ENCODE assay signal across 17 cellular contexts in the genomic region with DNA sequence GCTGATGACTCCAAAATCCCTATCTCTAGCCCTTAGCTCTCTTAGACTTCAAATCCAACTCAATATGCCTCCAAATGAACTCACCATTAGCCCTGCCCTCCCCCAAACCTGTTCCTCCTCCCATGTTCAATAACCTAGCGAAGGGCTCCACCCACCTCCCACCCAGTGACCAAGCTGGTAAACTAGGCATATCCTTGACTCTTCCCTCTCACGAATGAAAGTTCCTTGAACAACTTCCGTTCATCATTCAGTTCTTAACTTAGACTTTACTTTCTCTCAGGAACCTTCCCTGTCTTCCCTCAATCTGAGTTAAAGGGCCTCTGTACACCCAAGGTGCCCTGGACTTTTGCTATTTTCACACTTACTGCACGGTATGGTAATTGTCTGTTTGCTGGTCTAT. TPM values are rescaled to one million over a fixed set of nuclear protein-coding genes. Genes with fewer than 3 reads are reported as not detected.
DNase-seq lines count a peak whose midpoint lies in the region; ATAC-seq, FAIRE-seq and TF ChIP-seq lines count a peak whose summit lies in the region.
"Had no signal": no experiment of that assay in that cellular context is flagged by ENCODE, and none has a peak within 500 bp of the region (broad histone marks: within the 10 kb centered on the region; RNA-seq: fewer than 3 reads in every experiment).

No MANE protein-coding gene starts in this region.

- H3K79me2 ChIP-seq in Loucy (ENCODE audit: insufficient read depth, low read length), result peaks cover 22% of the 10 kb centered on the region

- H3K9me3 Mint-ChIP-seq in CD4-positive, alpha-beta T cell, result no peaks in the 10 kb centered on the region
- no peaks in the 10 kb centered on the region for H3K9me3 Mint-ChIP-seq in chondrocyte (ENCODE audit: low read depth)
- H3K9me3 Mint-ChIP-seq: activated T-helper 2 cell treated with anti-CD3 and anti-CD28 coated beads, Interferon-gamma antibody, Interleukin-2, Interleukin-4, amounts not matched to agents 10 μg/mL and 5 μg/mL and 100 μg/mL, durations not matched to agents 14 hours and 24 hours and 36 hours; stimulated activated naive B cell treated with anti-CD40 and anti-IgM and Interleukin-4, amounts not matched to agents 10 μg/mL and 1 μg/mL and 100 μg/mL, for 72 hours had no signal

- H3K4me1 Mint-ChIP-seq in CD4-positive, alpha-beta T cell (ENCODE audit: low read depth), result peaks cover 50% of the 10 kb centered on the region
- peaks cover 43% of the 10 kb centered on the region for H3K4me1 Mint-ChIP-seq in chondrocyte (ENCODE audit: low read depth)

- H3F3A ChIP-seq in Loucy (ENCODE audit: low read depth), result peaks cover 16% of the 10 kb centered on the region

- H3K9ac ChIP-seq in Loucy (ENCODE audit: low read depth, low read length, poor library complexity, severe bottlenecking), result no peak overlapping the region

- H3K36me3 ChIP-seq in Loucy (ENCODE audit: insufficient read depth, low read length), result no peaks in the 10 kb centered on the region
- H3K36me3 ChIP-seq: left lung, tibial nerve had no signal

- peak overlapping the region; percentile 97 for H3K4me3 Mint-ChIP-seq in CD4-positive, alpha-beta T cell
- H3K4me3 Mint-ChIP-seq in chondrocyte (ENCODE audit: unreplicated experiment), result no peak overlapping the region
- H3K4me3 Mint-ChIP-seq: stimulated activated naive B cell treated with anti-CD40 and anti-IgM and Interleukin-4, amounts not matched to agents 10 μg/mL and 1 μg/mL and 100 μg/mL, for 72 hours had no signal

- TF ChIP-seq POLR2A in A549 (IDR thresholded peaks at IDR 0.05; ENCODE audit: low read length), result no peak

- H3K27ac ChIP-seq in A549, result no peak overlapping the region
- H3K27ac ChIP-seq in CD4-positive, alpha-beta T cell (ENCODE audit: low read depth, low read length), result no peak overlapping the region

- ATAC-seq in A549 (no peak), GM21390 (IDR thresholded peaks at IDR 0.05; ENCODE audit: unreplicated experiment) (no peak), HG02973 (IDR thresholded peaks at IDR 0.05; ENCODE audit: unreplicated experiment) (no peak), HG03354 (IDR thresholded peaks at IDR 0.05; ENCODE audit: poor library complexity, severe bottlenecking, unreplicated experiment) (no peak)
- no peak for ATAC-seq in CD4-positive, alpha-beta T cell (ENCODE audit: poor library complexity)
- ATAC-seq: left lung; stimulated activated naive B cell treated with anti-CD40 and anti-IgM and Interleukin-4, amounts not matched to agents 10 μg/mL and 1 μg/mL and 100 μg/mL, for 72 hours had no signal

- DNase-seq in A549 (ENCODE audit: low read depth in 1 of 2, low spot score in 1 of 2), result peak in 1 of 2 experiments; percentile 15
- no peak for DNase-seq in CD4-positive, alpha-beta T cell
- no peak for DNase-seq in chondrocyte (ENCODE audit: low spot score)
- no peak for DNase-seq in glomerular visceral epithelial cell (ENCODE audit: extremely low spot score)
- DNase-seq: activated CD8-positive, alpha-beta memory T cell treated with anti-CD3 and anti-CD28 coated beads for 24 hours; amniotic stem cell; cerebellar nuclear complex; left lung; NCI-H187; NCI-H446 treated with DMSO at 0.1 percent for 48 hours; stimulated activated naive B cell treated with anti-CD40 and anti-IgM and Interleukin-4, amounts not matched to agents 10 μg/mL and 1 μg/mL and 100 μg/mL, for 72 hours had no signal

- no peak for TF ChIP-seq EP300 in A549 (IDR thresholded peaks at IDR 0.05)

- H3K27ac Mint-ChIP-seq in CD4-positive, alpha-beta T cell, result peak overlapping the region; percentile 88
- peak overlapping the region; percentile 25 for H3K27ac Mint-ChIP-seq in chondrocyte (ENCODE audit: unreplicated experiment)
- H3K27ac Mint-ChIP-seq: activated T-helper 2 cell treated with anti-CD3 and anti-CD28 coated beads, Interferon-gamma antibody, Interleukin-2, Interleukin-4, amounts not matched to agents 10 μg/mL and 5 μg/mL and 100 μg/mL, durations not matched to agents 14 hours and 24 hours and 36 hours; stimulated activated naive B cell treated with anti-CD40 and anti-IgM and Interleukin-4, amounts not matched to agents 10 μg/mL and 1 μg/mL and 100 μg/mL, for 72 hours had no signal

- TF ChIP-seq CTCF in A549 (IDR thresholded peaks at IDR 0.05) (no peak), Loucy (conservative IDR thresholded peaks at IDR 0.05; ENCODE audit: low read length) (no peak), chondrocyte (IDR thresholded peaks at IDR 0.05) (no peak)
- no peak for TF ChIP-seq CTCF in CD4-positive, alpha-beta T cell (IDR thresholded peaks at IDR 0.05)

- H3K9me2 ChIP-seq in Loucy (replicated peaks; ENCODE audit: low read depth, low read length), result no peaks in the 10 kb centered on the region

- H4K20me1 ChIP-seq in Loucy (ENCODE audit: insufficient read depth, low read length, poor library complexity, severe bottlenecking), result peaks cover 10% of the 10 kb centered on the region

- H3K4me3 ChIP-seq in A549 (no peak overlapping the region), Loucy (ENCODE audit: low read length, poor library complexity, severe bottlenecking) (no peak overlapping the region)
- H3K4me3 ChIP-seq: left lung had no signal

- peaks cover 9% of the 10 kb centered on the region for H3K36me3 Mint-ChIP-seq in CD4-positive, alpha-beta T cell (ENCODE audit: low read depth)
- H3K36me3 Mint-ChIP-seq in chondrocyte (ENCODE audit: low read depth), result no peaks in the 10 kb centered on the region
- H3K36me3 Mint-ChIP-seq: stimulated activated naive B cell treated with anti-CD40 and anti-IgM and Interleukin-4, amounts not matched to agents 10 μg/mL and 1 μg/mL and 100 μg/mL, for 72 hours had no signal

- no peak overlapping the region for H2AFZ ChIP-seq in Loucy (ENCODE audit: low read length)

- CTCF ChIA-PET in A549 (lab: Yijun Ruan, JAX), result interaction anchor here (1.8 kb wide), 1 partner anchor 76 kb away, joined by 6 read pairs; no protein-coding TSS in a partner anchor
- CTCF ChIA-PET in CD4-positive, alpha-beta T cell (lab: Charles Lee), result interaction anchor here (1.1 kb wide), 1 partner anchor 57 kb away, joined by 3 read pairs; no protein-coding TSS in a partner anchor

- no peak for FAIRE-seq in A549 (lab: Jason Lieb, UNC)

- peaks cover 23% of the 10 kb centered on the region; the same call in 1 of the 3 replicates for H3K4me1 ChIP-seq in A549
- H3K4me1 ChIP-seq in Loucy (ENCODE audit: insufficient read depth, low read length, poor library complexity, severe bottlenecking), result peaks cover 32% of the 10 kb centered on the region

- H3K27me3 Mint-ChIP-seq in CD4-positive, alpha-beta T cell, result no peaks in the 10 kb centered on the region
- H3K27me3 Mint-ChIP-seq in chondrocyte (ENCODE audit: low read depth), result no peaks in the 10 kb centered on the region

- intact Hi-C loops in CD4-positive, alpha-beta T cell (cut with DNase I, micrococcal nuclease), result loop anchor here (2.0 to 5.0 kb wide), 4 partner anchors 54 to 104 kb away; partner anchors contain the start of genes KLHDC2 (in 1 of the 2) and RPS29 (in 1 of the 2)

- H3K4me2 ChIP-seq in A549, result peak overlapping the region; percentile 27; the same call in 1 of the 3 replicates
- peak overlapping the region; percentile 67 for H3K4me2 ChIP-seq in Loucy (ENCODE audit: low read depth, low read length, poor library complexity, severe bottlenecking)

- POLR2A ChIA-PET in A549 (lab: Yijun Ruan, JAX), result interaction anchor here (4.4 kb wide), 1 partner anchor 77 kb away, joined by 39 read pairs; the partner anchor contains the start of gene KLHDC2
- POLR2A ChIA-PET in CD4-positive, alpha-beta T cell (lab: Charles Lee), result interaction anchor here (0.7 to 2.2 kb wide), 4 partner anchors 57 to 161 kb away, joined by 3 to 9 read pairs (median 3); partner anchors contain the start of gene KLHDC2

- no peaks in the 10 kb centered on the region for H3K27me3 ChIP-seq in CD4-positive, alpha-beta T cell (ENCODE audit: control insufficient read depth, insufficient read depth, low read length)
- no peaks in the 10 kb centered on the region for H3K27me3 ChIP-seq in Loucy (ENCODE audit: insufficient read depth, low read length, poor library complexity, severe bottlenecking)
- H3K27me3 ChIP-seq: left lung, tibial nerve had no signal

- 61% methylated on average over 4 of the region's 4 CpGs for WGBS in A549 (ENCODE audit: missing lambda C conversion rate)

- H3K9me3 ChIP-seq in A549 (no peaks in the 10 kb centered on the region), Loucy (ENCODE audit: insufficient read depth, low read depth, low read length) (no peaks in the 10 kb centered on the region)
- H3K9me3 ChIP-seq in CD4-positive, alpha-beta T cell (ENCODE audit: control insufficient read depth, low read length), result no peaks in the 10 kb centered on the region
- H3K9me3 ChIP-seq: left lung, tibial nerve had no signal

- TF ChIP-seq RAD21 in A549 (conservative IDR thresholded peaks at IDR 0.05 in 1 of 2, IDR thresholded peaks at IDR 0.05 in 1 of 2), result no peak

TF ChIP-seq in A549, 52 proteins besides CTCF, POLR2A, EP300 and RAD21 (continues in another document):
- no peak for TF ChIP-seq JUNB (IDR thresholded peaks at IDR 0.05)
- TF ChIP-seq, protein P1, sequence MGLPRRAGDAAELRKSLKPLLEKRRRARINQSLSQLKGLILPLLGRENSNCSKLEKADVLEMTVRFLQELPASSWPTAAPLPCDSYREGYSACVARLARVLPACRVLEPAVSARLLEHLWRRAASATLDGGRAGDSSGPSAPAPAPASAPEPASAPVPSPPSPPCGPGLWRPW (IDR thresholded peaks at IDR 0.05), result no peak

RNA-seq across cellular contexts. Expression of gene KLHDC1, which starts 1.9 kb away (rescaled TPM):
- 0.70 and 0.74 TPM in 2 replicates for polyA plus RNA-seq in A549 (2011; rRNA removed)
- 0.07 and 0.10 TPM in 2 replicates for polyA plus RNA-seq in A549 (2012; cell fraction: cytosol; rRNA removed)
- polyA plus RNA-seq in A549 (2012; cell fraction: nucleus; rRNA removed), result 0.07 and 0.18 TPM in 2 replicates
- polyA plus RNA-seq in A549 (2017; fragmentation: RNase III; extraction: RNeasy Plus Mini Kit Qiagen cat#74134 plus additional on column Dnase treatment), result 0.42 to 1.2 TPM (median 1.1 TPM) in 3 replicates
- 0.15 and 0.54 TPM in 2 replicates for polyA minus RNA-seq in A549 (2011; rRNA and poly(A)+ RNA removed)
- 10 to 100 TPM in 1 of 2 experiments, 1 to 10 TPM in 1; 9.8 to 11.8 TPM for total RNA-seq in CD4-positive, alpha-beta T cell
- 3.3 to 7.2 TPM (median 4.5 TPM) in 3 replicates for total RNA-seq in chondrocyte

RNA-seq across cellular contexts. Expression of gene POLE2, which starts 3.0 kb away (rescaled TPM):
- polyA plus RNA-seq in A549 (2011; rRNA removed) (28.1 and 30.4 TPM in 2 replicates), A549 (2017; fragmentation: RNase III; extraction: RNeasy Plus Mini Kit Qiagen cat#74134 plus additional on column Dnase treatment) (18.0 to 23.3 TPM (median 20.2 TPM) in 3 replicates)
- polyA plus RNA-seq in A549 (2012; cell fraction: cytosol; rRNA removed), result 20.6 and 20.7 TPM in 2 replicates
- 12.8 and 19.6 TPM in 2 replicates for polyA plus RNA-seq in A549 (2012; cell fraction: nucleus; rRNA removed)
- 5.5 and 6.9 TPM in 2 replicates for polyA minus RNA-seq in A549 (2011; rRNA and poly(A)+ RNA removed)
- total RNA-seq in CD4-positive, alpha-beta T cell, result 1 to 10 TPM; 1.2 to 1.4 TPM
- total RNA-seq in chondrocyte, result 2.2 to 6.4 TPM (median 3.1 TPM) in 3 replicates

RNA-seq across cellular contexts. Expression of gene DNAAF2, which starts 56.0 kb away (rescaled TPM):
- polyA plus RNA-seq in A549 (2011; rRNA removed) (10.5 and 14.1 TPM in 2 replicates), A549 (2017; fragmentation: RNase III; extraction: RNeasy Plus Mini Kit Qiagen cat#74134 plus additional on column Dnase treatment) (10.8 to 12.1 TPM (median 11.9 TPM) in 3 replicates)
- polyA plus RNA-seq in A549 (2012; cell fraction: cytosol; rRNA removed), result 10.3 and 10.5 TPM in 2 replicates
- 9.0 and 13.2 TPM in 2 replicates for polyA plus RNA-seq in A549 (2012; cell fraction: nucleus; rRNA removed)
- 2.0 and 2.1 TPM in 2 replicates for polyA minus RNA-seq in A549 (2011; rRNA and poly(A)+ RNA removed)
- total RNA-seq in CD4-positive, alpha-beta T cell, result 1 to 10 TPM; 7.5 to 8.0 TPM
- 5.2 to 5.6 TPM (median 5.5 TPM) in 3 replicates for total RNA-seq in chondrocyte
